Comparison of ENCODE assay signal across 27 cellular contexts in the genomic region with DNA sequence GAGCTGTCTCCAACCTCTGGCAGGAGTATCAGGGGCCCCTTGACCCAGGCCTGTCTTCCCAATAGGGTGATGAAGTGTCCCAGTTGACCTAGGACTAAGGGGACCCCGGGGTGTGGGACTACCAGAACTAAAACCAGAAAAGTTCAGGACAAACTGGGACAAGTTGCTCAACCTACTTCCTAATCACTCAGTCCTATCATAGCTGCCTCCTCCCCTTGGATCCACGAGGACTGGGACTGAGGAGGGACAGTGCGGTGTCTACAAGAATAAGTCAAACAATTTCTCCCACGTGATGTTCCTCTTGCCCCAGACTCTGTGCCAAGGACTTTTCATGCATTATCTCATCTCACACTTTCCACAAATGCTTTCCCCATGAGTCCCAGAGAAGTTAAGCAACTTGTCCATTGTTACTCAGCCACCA. TPM values are rescaled to one million over a fixed set of nuclear protein-coding genes. Genes with fewer than 3 reads are reported as not detected.
DNase-seq lines count a peak whose midpoint lies in the region; ATAC-seq and TF ChIP-seq lines count a peak whose summit lies in the region.
"Had no signal": no experiment of that assay in that cellular context is flagged by ENCODE, and none has a peak within 500 bp of the region (broad histone marks: within the 10 kb centered on the region; RNA-seq: fewer than 3 reads in every experiment).

No MANE protein-coding gene starts in this region.

- 76% methylated on average over 3 of the region's 4 CpGs; no CpG with 5 or more reads in 1 of the 2 experiments for WGBS in IMR-90 (ENCODE audit: extremely low coverage in 2 of 2, insufficient read length in 1 of 2), 2 experiments
- 64% methylated on average over 4 of the region's 4 CpGs for WGBS in mesenchymal stem cell

- H3K9ac ChIP-seq in IMR-90 (ENCODE audit: low read depth, low read length) (no peak overlapping the region), mesenchymal stem cell (ENCODE audit: low read length) (peak overlapping the region; percentile 84)
- H3K9ac ChIP-seq: neural progenitor cell had no signal

- H3K4me2 ChIP-seq in IMR-90 (ENCODE audit: low read depth, low read length) (no peak overlapping the region), mesenchymal stem cell (ENCODE audit: low read length, poor library complexity, severe bottlenecking) (no peak overlapping the region)
- H3K4me2 ChIP-seq: hepatocyte, neural progenitor cell had no signal

- no peak overlapping the region for H3K56ac ChIP-seq in IMR-90 (ENCODE audit: extremely low read depth, insufficient read depth, low read length)

- H3K4ac ChIP-seq in IMR-90 (ENCODE audit: low read depth, low read length) (no peak overlapping the region), mesenchymal stem cell (ENCODE audit: low read depth in 1 of 2, low read length in 2 of 2) (no peak overlapping the region)

- dilution Hi-C loops in IMR-90 (cut with HindIII; ENCODE audit: low sequenced_read_pairs, unreplicated experiment), result no loop called here

- no peak overlapping the region for H4K8ac ChIP-seq in IMR-90 (ENCODE audit: low read depth in 2 of 2, low read length in 2 of 2)
- H4K8ac ChIP-seq in mesenchymal stem cell (ENCODE audit: low read length), result no peak overlapping the region

- H3K4me1 ChIP-seq in IMR-90 (ENCODE audit: control insufficient read depth, insufficient read depth, low read length) (peaks cover 5% of the 10 kb centered on the region), mesenchymal stem cell (ENCODE audit: control insufficient read depth, insufficient read depth, low read depth, low read length) (no peaks in the 10 kb centered on the region)
- H3K4me1 ChIP-seq: neural progenitor cell, Peyer's patch, SJCRH30, tibial artery had no signal

- BruUV-seq in IMR-90 (replicated peaks; lab: Mats Ljungman, UMichigan), result no TSS peak

- H3K18ac ChIP-seq in IMR-90 (ENCODE audit: low read depth, low read length) (no peak overlapping the region), mesenchymal stem cell (ENCODE audit: low read depth in 1 of 2, low read length in 2 of 2) (no peak overlapping the region)

- DNase-seq in AG20443 (ENCODE audit: low spot score) (peak; percentile 47), IMR-90 (no peak), epithelial cell of esophagus (ENCODE audit: low read depth) (peak; percentile 15), mesenchymal stem cell (no peak), DMS53 treated with DMSO at 0.1 percent for 48 hours (lab: John Stamatoyannopoulos, UW; ENCODE audit: unreplicated experiment) (no peak), NCI-H446 treated with DMSO at 0.1 percent for 48 hours (lab: John Stamatoyannopoulos, UW) (no peak), LoVo (ENCODE audit: low spot score) (no peak)
- DNase-seq: activated CD4-positive, CD25-positive, alpha-beta regulatory T cell treated with anti-CD3 and anti-CD28 coated beads, Interleukin-2, amount 50 U/mL, for 72 hours; activated naive CD4-positive, alpha-beta T cell treated with Interleukin-2 at 50 U/mL for 16 hours; activated T-cell treated with anti-CD3 and anti-CD28 coated beads, Interleukin-2, amount 50 U/mL, for 72 hours; amygdala; caudate nucleus; CD4-positive, CD25-positive, alpha-beta regulatory T cell; foreskin melanocyte; GDM1; NCI-H524; NK-92 treated with Interleukin-12 subunit alpha and Interleukin-12 subunit beta, amount 100 ng/mL, for 24 hours; Peyer's patch; SJCRH30; stimulated activated CD4-positive, alpha-beta T cell treated with anti-CD3 and anti-CD28 coated beads, Interleukin-15, amount 100 ng/mL, for 24 hours; stimulated activated naive CD8-positive, alpha-beta T cell treated with anti-CD3 and anti-CD28 coated beads, Interleukin-15, Interleukin-2, amounts not matched to agents 100 U/mL and 50 U/mL, for 24 hours had no signal

- H2BK5ac ChIP-seq in IMR-90 (ENCODE audit: low read depth, low read length, poor library complexity, severe bottlenecking), result no peak overlapping the region
- H2BK5ac ChIP-seq in mesenchymal stem cell (ENCODE audit: low read depth, low read length, poor library complexity, severe bottlenecking), result no peak overlapping the region

- ATAC-seq in IMR-90 (ENCODE audit: low read depth) (no peak), GM21526 (IDR thresholded peaks at IDR 0.05; ENCODE audit: low FRiP score, unreplicated experiment) (no peak)
- ATAC-seq: activated T-cell treated with anti-CD3 and anti-CD28 coated beads, Interleukin-2, amount 50 U/mL, for 72 hours; sciatic nerve; stimulated activated naive CD8-positive, alpha-beta T cell treated with anti-CD3 and anti-CD28 coated beads, Interleukin-15, Interleukin-2, amounts not matched to agents 100 U/mL and 50 U/mL, for 24 hours had no signal

- peaks cover 6% of the 10 kb centered on the region for H3K9me3 ChIP-seq in IMR-90 (ENCODE audit: control insufficient read depth, insufficient read depth, low read length)
- peaks cover 24% of the 10 kb centered on the region for H3K9me3 ChIP-seq in mesenchymal stem cell (ENCODE audit: control insufficient read depth, low read length)
- H3K9me3 ChIP-seq: Peyer's patch, SJCRH30 had no signal

- no peak overlapping the region for H2BK12ac ChIP-seq in mesenchymal stem cell (ENCODE audit: low read length in 2 of 2)

- H3K14ac ChIP-seq in IMR-90 (replicated peaks; ENCODE audit: low read depth, low read length) (peak overlapping the region; percentile 45), mesenchymal stem cell (ENCODE audit: low read length in 2 of 2) (no peak overlapping the region)

- no peak for TF ChIP-seq RAD21 in IMR-90 (IDR thresholded peaks at IDR 0.05; ENCODE audit: low read length)

- H2BK15ac ChIP-seq in IMR-90 (ENCODE audit: low read depth, low read length), result no peak overlapping the region; the same call in 2 of the 3 replicates
- H2BK15ac ChIP-seq in mesenchymal stem cell (ENCODE audit: low read depth, poor library complexity, severe bottlenecking), result no peak overlapping the region

- in situ Hi-C loops in IMR-90 (cut with MboI; ENCODE audit: low sequenced_read_pairs), result no loop called here

- TF ChIP-seq CTCF in IMR-90 (conservative IDR thresholded peaks at IDR 0.05; ENCODE audit: low read depth, low read length), result no peak
- no peak for TF ChIP-seq CTCF in epithelial cell of esophagus (IDR thresholded peaks at IDR 0.05; ENCODE audit: insufficient read depth, low read depth, low read length, missing control alignments)

- H3K27ac ChIP-seq in IMR-90 (ENCODE audit: insufficient read depth, low read length) (no peak overlapping the region), mesenchymal stem cell (ENCODE audit: low read length, poor library complexity, severe bottlenecking) (no peak overlapping the region)
- H3K27ac ChIP-seq: hepatocyte, neural progenitor cell, Peyer's patch, SJCRH30, tibial artery had no signal

- H3K36me3 ChIP-seq in IMR-90 (ENCODE audit: control insufficient read depth, insufficient read depth, low read length) (no peaks in the 10 kb centered on the region), mesenchymal stem cell (ENCODE audit: control insufficient read depth in 1 of 2, insufficient read depth in 2 of 2, low read depth in 1 of 2, low read length in 2 of 2) (no peaks in the 10 kb centered on the region)
- H3K36me3 ChIP-seq: neural progenitor cell, Peyer's patch, SJCRH30, tibial artery had no signal

- H3K9me1 ChIP-seq in IMR-90 (ENCODE audit: insufficient read depth, low read length), result no peaks in the 10 kb centered on the region; the same call in 1 of the 2 replicates

- CTCF ChIA-PET in IMR-90 (lab: Yijun Ruan, JAX), result no interaction called here

- intact Hi-C loops in IMR-90 (cut with micrococcal nuclease), result no loop called here

- no peak overlapping the region for H2BK120ac ChIP-seq in IMR-90 (ENCODE audit: low read depth, low read length)
- no peak overlapping the region for H2BK120ac ChIP-seq in mesenchymal stem cell (ENCODE audit: low read depth, low read length)

- no peak overlapping the region for H3K4me3 ChIP-seq in IMR-90 (ENCODE audit: insufficient read depth, low read depth, low read length)
- H3K4me3 ChIP-seq in epithelial cell of esophagus (ENCODE audit: low read length), result no peak overlapping the region
- H3K4me3 ChIP-seq in mesenchymal stem cell (ENCODE audit: insufficient read depth in 1 of 2, low read depth in 1 of 2, low read length in 2 of 2), result peak overlapping the region in 1 of 2 experiments; percentile 57
- H3K4me3 ChIP-seq: hepatocyte, neural progenitor cell, Peyer's patch, SJCRH30, tibial artery had no signal

- H3K23ac ChIP-seq in IMR-90 (ENCODE audit: low read depth, low read length), result no peak overlapping the region
- no peak overlapping the region for H3K23ac ChIP-seq in mesenchymal stem cell (ENCODE audit: low read length in 2 of 2)

- no peak for TF ChIP-seq POLR2A in IMR-90 (IDR thresholded peaks at IDR 0.05; ENCODE audit: low read depth, low read length)

- no peaks in the 10 kb centered on the region for H3K79me1 ChIP-seq in IMR-90 (ENCODE audit: low read depth in 1 of 2, low read length in 2 of 2)
- no peaks in the 10 kb centered on the region for H3K79me1 ChIP-seq in mesenchymal stem cell (replicated peaks; ENCODE audit: low read length, poor library complexity, severe bottlenecking)

- H2AK9ac ChIP-seq in IMR-90 (replicated peaks; ENCODE audit: low read depth, low read length, poor library complexity), result no peak overlapping the region

- no peak overlapping the region for H4K5ac ChIP-seq in IMR-90 (ENCODE audit: low read depth, low read length)

- no peaks in the 10 kb centered on the region for H3K27me3 ChIP-seq in IMR-90 (ENCODE audit: control insufficient read depth, insufficient read depth, low read length)
- peaks cover 0 to 5% of the 10 kb centered on the region in 2 experiments for H3K27me3 ChIP-seq in mesenchymal stem cell (ENCODE audit: control insufficient read depth in 1 of 2, insufficient read depth in 1 of 2, low read length in 2 of 2)
- H3K27me3 ChIP-seq: hepatocyte, neural progenitor cell, Peyer's patch, SJCRH30, tibial artery had no signal

- no peak overlapping the region for H4K91ac ChIP-seq in IMR-90 (ENCODE audit: insufficient read depth, low read depth, low read length)
- H4K91ac ChIP-seq in mesenchymal stem cell (ENCODE audit: low read length), result no peak overlapping the region

- no peak overlapping the region for H2AK5ac ChIP-seq in IMR-90 (ENCODE audit: low read depth, low read length)
- no peak overlapping the region for H2AK5ac ChIP-seq in mesenchymal stem cell (ENCODE audit: low read length, severe bottlenecking)

- H2BK20ac ChIP-seq in IMR-90 (ENCODE audit: low read depth, low read length), result no peak overlapping the region

- H2AFZ ChIP-seq in IMR-90 (replicated peaks; ENCODE audit: low read length, poor library complexity) (no peak overlapping the region), mesenchymal stem cell (ENCODE audit: low read depth, low read length) (no peak overlapping the region)
- H2AFZ ChIP-seq: hepatocyte, neural progenitor cell had no signal

- POLR2A ChIA-PET in IMR-90 (lab: Charles Lee; ENCODE audit: unreplicated experiment), result no interaction called here

- no peaks in the 10 kb centered on the region for H4K20me1 ChIP-seq in IMR-90 (ENCODE audit: insufficient read depth, low read length)

TF ChIP-seq in IMR-90, 13 proteins besides CTCF, POLR2A, EP300 and RAD21 (continues in another document):
- 0 out of 2 replicates have a peak, but pooled peaks have one; percentile 23 for TF ChIP-seq CEBPB (IDR thresholded peaks at IDR 0.05; ENCODE audit: low read depth, low read length)

RNA-seq across cellular contexts. Expression of a gene that starts 49.4 kb away (rescaled TPM):
- total RNA-seq in IMR-90 (2012; rRNA removed), result under 0.01 TPM in 2 replicates
- 1.2 and 1.5 TPM in 2 replicates for polyA plus RNA-seq in IMR-90 (2012; rRNA removed)
- polyA plus RNA-seq in IMR-90 (2012; cell fraction: cytosol; rRNA removed), result 0.26 and 1.0 TPM in 2 replicates
- polyA plus RNA-seq in IMR-90 (2012; cell fraction: nucleus; rRNA removed; ENCODE audit: low replicate concordance), result 1.7 TPM in 2 replicates
- polyA plus RNA-seq in mesenchymal stem cell (2013, experiment 1 of 2), result 1.2 TPM
- 1.4 TPM for polyA plus RNA-seq in mesenchymal stem cell (2013, experiment 2 of 2)
- total RNA-seq: activated CD8-positive, alpha-beta memory T cell treated with anti-CD3 and anti-CD28 coated beads for 36 hours; CD4-positive, CD25-positive, alpha-beta regulatory T cell; SJCRH30 had no signal
- polyA plus RNA-seq: CD4-positive, CD25-positive, alpha-beta regulatory T cell had no signal

Comparison
In these comparisons a context has a peak if more than half of its experiments do, and no peak if none do; other contexts are left out.
1. DNase-seq: peak in AG20443 (single experiment) and epithelial cell of esophagus (single experiment); none in IMR-90 (single experiment), mesenchymal stem cell (single experiment), DMS53 treated with DMSO at 0.1 percent for 48 hours (single experiment), NCI-H446 treated with DMSO at 0.1 percent for 48 hours (single experiment) and LoVo (single experiment).